ENCODE assay signal across 2 cellular contexts in the genomic region with DNA sequence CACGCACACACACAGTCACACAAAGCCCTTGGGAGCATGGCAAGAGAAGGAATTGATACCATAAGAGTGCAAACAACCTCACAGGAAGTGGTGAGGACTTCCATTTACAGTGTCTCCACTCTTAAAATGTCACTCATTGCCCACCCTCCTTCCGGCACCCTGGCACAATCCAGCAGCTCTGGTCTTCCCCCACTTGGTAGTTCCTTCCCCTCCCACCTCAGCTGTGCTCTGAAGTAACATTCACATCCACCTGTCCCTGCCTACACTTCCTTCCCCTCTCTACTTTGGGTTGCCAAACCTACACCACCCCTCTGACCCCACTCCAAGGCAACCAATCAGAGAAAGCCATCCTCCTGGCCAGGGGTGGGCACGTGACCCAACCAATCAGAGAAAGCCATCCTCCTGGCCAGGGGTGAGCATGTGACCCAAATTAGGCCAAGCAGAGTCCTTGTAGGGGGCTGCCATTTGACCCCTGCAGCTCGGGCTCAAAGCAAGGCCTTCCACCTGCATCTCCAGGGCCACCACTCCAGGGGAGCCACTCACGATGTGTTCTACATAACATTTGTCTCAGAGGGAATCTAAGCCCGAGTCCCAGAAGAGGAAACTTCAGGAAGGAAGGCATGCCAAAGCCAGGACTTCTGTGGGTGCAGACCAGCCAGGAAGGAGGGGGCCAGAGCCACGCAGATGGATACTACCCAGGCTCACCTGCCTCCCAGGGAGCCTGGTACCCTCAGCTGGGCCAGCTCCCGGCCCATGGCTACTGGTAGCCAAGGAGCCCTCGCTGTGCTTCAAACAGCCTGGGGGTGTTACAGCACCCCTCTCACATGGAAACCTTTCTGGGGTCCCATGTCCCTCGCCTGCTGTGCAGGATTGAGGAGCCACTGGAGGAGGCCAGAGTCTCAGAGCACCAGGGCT.
TF ChIP-seq lines count a peak whose summit lies in the region.

No MANE protein-coding gene starts in this region.

TF ChIP-seq in SK-N-SH treated with all-trans-retinoic acid at 6 μM for 48 hours, 23 proteins besides CTCF, POLR2A, EP300 and RAD21:
- TF ChIP-seq TCF4 (CRISPR knock-in tag; IDR thresholded peaks at IDR 0.05; ENCODE audit: borderline replicate concordance) (no peak), GLIS3 (CRISPR knock-in tag; IDR thresholded peaks at IDR 0.05) (peak; percentile 81), PATZ1 (CRISPR knock-in tag; IDR thresholded peaks at IDR 0.05; ENCODE audit: borderline replicate concordance) (no peak), SNAI2 (CRISPR knock-in tag; IDR thresholded peaks at IDR 0.05) (no peak), ESRRG (CRISPR knock-in tag; IDR thresholded peaks at IDR 0.05) (peak; percentile 21; the same call in 1 of the 2 replicates)

TF ChIP-seq in SK-N-SH, 30 proteins besides CTCF, POLR2A, EP300 and RAD21:
- TF ChIP-seq PBX3 (IDR thresholded peaks at IDR 0.05) (no peak), FOXJ3 (CRISPR knock-in tag; IDR thresholded peaks at IDR 0.05) (no peak), JUND (IDR thresholded peaks at IDR 0.05) (no peak), MXI1 (IDR thresholded peaks at IDR 0.05; ENCODE audit: low read depth, low read length) (no peak), ELF1 (IDR thresholded peaks at IDR 0.05) (no peak), CHD2 (IDR thresholded peaks at IDR 0.05; ENCODE audit: low read length, partially characterized antibody) (no peak), GABPA (IDR thresholded peaks at IDR 0.05; ENCODE audit: low read depth) (no peak), SIN3A (IDR thresholded peaks at IDR 0.05; ENCODE audit: borderline replicate concordance, low read depth, low read length) (no peak), ZBTB33 (IDR thresholded peaks at IDR 0.05; ENCODE audit: borderline replicate concordance, low read depth) (no peak), NRF1 (IDR thresholded peaks at IDR 0.05; ENCODE audit: low read depth, low read length) (no peak), EZH2phosphoT487 (IDR thresholded peaks at IDR 0.05; ENCODE audit: borderline replicate concordance, low read depth) (no peak), MEF2A (IDR thresholded peaks at IDR 0.05; ENCODE audit: borderline replicate concordance, low read depth) (no peak), POLR2AphosphoS5 (IDR thresholded peaks at IDR 0.05; ENCODE audit: low read depth, low read length) (no peak)
- TF ChIP-seq, protein P1, sequence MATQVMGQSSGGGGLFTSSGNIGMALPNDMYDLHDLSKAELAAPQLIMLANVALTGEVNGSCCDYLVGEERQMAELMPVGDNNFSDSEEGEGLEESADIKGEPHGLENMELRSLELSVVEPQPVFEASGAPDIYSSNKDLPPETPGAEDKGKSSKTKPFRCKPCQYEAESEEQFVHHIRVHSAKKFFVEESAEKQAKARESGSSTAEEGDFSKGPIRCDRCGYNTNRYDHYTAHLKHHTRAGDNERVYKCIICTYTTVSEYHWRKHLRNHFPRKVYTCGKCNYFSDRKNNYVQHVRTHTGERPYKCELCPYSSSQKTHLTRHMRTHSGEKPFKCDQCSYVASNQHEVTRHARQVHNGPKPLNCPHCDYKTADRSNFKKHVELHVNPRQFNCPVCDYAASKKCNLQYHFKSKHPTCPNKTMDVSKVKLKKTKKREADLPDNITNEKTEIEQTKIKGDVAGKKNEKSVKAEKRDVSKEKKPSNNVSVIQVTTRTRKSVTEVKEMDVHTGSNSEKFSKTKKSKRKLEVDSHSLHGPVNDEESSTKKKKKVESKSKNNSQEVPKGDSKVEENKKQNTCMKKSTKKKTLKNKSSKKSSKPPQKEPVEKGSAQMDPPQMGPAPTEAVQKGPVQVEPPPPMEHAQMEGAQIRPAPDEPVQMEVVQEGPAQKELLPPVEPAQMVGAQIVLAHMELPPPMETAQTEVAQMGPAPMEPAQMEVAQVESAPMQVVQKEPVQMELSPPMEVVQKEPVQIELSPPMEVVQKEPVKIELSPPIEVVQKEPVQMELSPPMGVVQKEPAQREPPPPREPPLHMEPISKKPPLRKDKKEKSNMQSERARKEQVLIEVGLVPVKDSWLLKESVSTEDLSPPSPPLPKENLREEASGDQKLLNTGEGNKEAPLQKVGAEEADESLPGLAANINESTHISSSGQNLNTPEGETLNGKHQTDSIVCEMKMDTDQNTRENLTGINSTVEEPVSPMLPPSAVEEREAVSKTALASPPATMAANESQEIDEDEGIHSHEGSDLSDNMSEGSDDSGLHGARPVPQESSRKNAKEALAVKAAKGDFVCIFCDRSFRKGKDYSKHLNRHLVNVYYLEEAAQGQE (IDR thresholded peaks at IDR 0.05; ENCODE audit: low read depth, low read length), result no peak
